Comparison of ENCODE assay signal across 8 cellular contexts in genomic region chr5:74865799-74866652, GRCh38. TPM values are rescaled to one million over a fixed set of nuclear protein-coding genes. Genes with fewer than 3 reads are reported as not detected.
DNase-seq lines count a peak whose midpoint lies in the region; ATAC-seq and TF ChIP-seq lines count a peak whose summit lies in the region.

A gene with protein sequence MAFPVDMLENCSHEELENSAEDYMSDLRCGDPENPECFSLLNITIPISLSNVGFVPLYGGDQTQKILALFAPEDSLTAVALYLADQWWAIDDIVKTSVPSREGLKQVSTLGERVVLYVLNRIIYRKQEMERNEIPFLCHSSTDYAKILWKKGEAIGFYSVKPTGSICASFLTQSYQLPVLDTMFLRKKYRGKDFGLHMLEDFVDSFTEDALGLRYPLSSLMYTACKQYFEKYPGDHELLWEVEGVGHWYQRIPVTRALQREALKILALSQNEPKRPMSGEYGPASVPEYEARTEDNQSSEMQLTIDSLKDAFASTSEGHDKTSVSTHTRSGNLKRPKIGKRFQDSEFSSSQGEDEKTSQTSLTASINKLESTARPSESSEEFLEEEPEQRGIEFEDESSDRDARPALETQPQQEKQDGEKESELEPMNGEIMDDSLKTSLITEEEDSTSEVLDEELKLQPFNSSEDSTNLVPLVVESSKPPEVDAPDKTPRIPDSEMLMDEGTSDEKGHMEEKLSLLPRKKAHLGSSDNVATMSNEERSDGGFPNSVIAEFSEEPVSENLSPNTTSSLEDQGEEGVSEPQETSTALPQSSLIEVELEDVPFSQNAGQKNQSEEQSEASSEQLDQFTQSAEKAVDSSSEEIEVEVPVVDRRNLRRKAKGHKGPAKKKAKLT (minus strand): TSS chr5:74866387. CDS start chr5:74841676, 24,711 bp downstream.

- peak within 1 kb of the TSS; percentile 66 for H2AK5ac ChIP-seq in trophoblast cell (ENCODE audit: low read length)

- H4K8ac ChIP-seq in trophoblast cell (ENCODE audit: low read depth, low read length): peak within 1 kb of the TSS; percentile 61

- peak within 1 kb of the TSS; percentile 92 for H3K14ac ChIP-seq in trophoblast cell (ENCODE audit: low read length)

- H3K79me2 ChIP-seq in trophoblast cell (ENCODE audit: control insufficient read depth, insufficient read depth, low read length, poor library complexity): peaks cover 29% of the 10 kb centered on the region

- H3K27me3 ChIP-seq in cardiac muscle cell (no peaks in the 10 kb centered on the region), trophoblast cell (ENCODE audit: insufficient read depth, low read length) (no peaks in the 10 kb centered on the region), aorta (ENCODE audit: control insufficient read depth in 1 of 2, insufficient read depth in 2 of 2, low read length in 1 of 2) (no peaks in the 10 kb centered on the region)

- no peak for TF ChIP-seq CTCF in cardiac muscle cell (IDR thresholded peaks at IDR 0.05; ENCODE audit: low read depth, low read length)

- H3K4me2 ChIP-seq in trophoblast cell (ENCODE audit: low read length): peak within 1 kb of the TSS; percentile 94

- CTCF ChIA-PET in activated naive CD4-positive, alpha-beta T cell treated with anti-CD3 and anti-CD28 coated beads for 36 hours (lab: Charles Lee): interaction anchor here (1.2 to 1.5 kb wide), 2 partner anchors 11 to 37 kb away, joined by 3 read pairs; no protein-coding TSS in a partner anchor

- peak; percentile 46 for ATAC-seq in HG02678 (IDR thresholded peaks at IDR 0.05; ENCODE audit: unreplicated experiment)
- ATAC-seq in aorta (ENCODE audit: low FRiP score): peak; percentile 49

- intact Hi-C loops in activated naive CD4-positive, alpha-beta T cell treated with anti-CD3 and anti-CD28 coated beads for 36 hours (cut with micrococcal nuclease): loop anchor here (1.0 to 5.0 kb wide), 6 partner anchors 13 to 646 kb away; partner anchors contain the start of genes CERT1, GCNT4, GFM2 and HMGCR
- intact Hi-C loops in aorta (cut with DNase I): no loop called here

- peak within 1 kb of the TSS; percentile 83 for H3K27ac Mint-ChIP-seq in activated naive CD4-positive, alpha-beta T cell treated with anti-CD3 and anti-CD28 coated beads for 36 hours

- peak within 1 kb of the TSS; percentile 96 for H2BK5ac ChIP-seq in trophoblast cell (ENCODE audit: low read depth, low read length, poor library complexity)

- DNase-seq in RPMI7951 (ENCODE audit: low read depth) (peak; percentile 31), cardiac muscle cell (ENCODE audit: low read depth in 1 of 2, low spot score in 1 of 2) (peak; percentile 19 to 80), trophoblast cell (peak in 1 of 2 donors; percentile 52), aorta (peak in 1 of 2 donors; percentile 75), cerebellar cortex (ENCODE audit: low spot score) (no peak)
- DNase-seq in activated naive CD4-positive, alpha-beta T cell treated with anti-CD3 and anti-CD28 coated beads for 36 hours: peak; percentile 43

- H3K27me3 Mint-ChIP-seq in activated naive CD4-positive, alpha-beta T cell treated with anti-CD3 and anti-CD28 coated beads for 36 hours (ENCODE audit: low read depth): no peaks in the 10 kb centered on the region

- peak within 1 kb of the TSS; percentile 86 for H3K4ac ChIP-seq in trophoblast cell (ENCODE audit: low read depth, low read length)

- H3K79me1 ChIP-seq in trophoblast cell (ENCODE audit: low read length): peaks cover 37% of the 10 kb centered on the region

- H2BK12ac ChIP-seq in trophoblast cell (ENCODE audit: low read length): peak within 1 kb of the TSS; percentile 80

- H3K9me3 ChIP-seq in cardiac muscle cell (ENCODE audit: low read depth): no peaks in the 10 kb centered on the region
- no peaks in the 10 kb centered on the region for H3K9me3 ChIP-seq in trophoblast cell (ENCODE audit: insufficient read depth, low read depth, low read length)
- H3K9me3 ChIP-seq in aorta (ENCODE audit: control insufficient read depth, low read length): no peaks in the 10 kb centered on the region

- peak within 1 kb of the TSS; percentile 50 for H3K23ac ChIP-seq in trophoblast cell (ENCODE audit: low read length)

- H3K4me3 Mint-ChIP-seq in activated naive CD4-positive, alpha-beta T cell treated with anti-CD3 and anti-CD28 coated beads for 36 hours: peak within 1 kb of the TSS; percentile 85

- no peaks in the 10 kb centered on the region for H3K36me3 Mint-ChIP-seq in activated naive CD4-positive, alpha-beta T cell treated with anti-CD3 and anti-CD28 coated beads for 36 hours (ENCODE audit: low read depth)

- H2BK120ac ChIP-seq in trophoblast cell (ENCODE audit: insufficient read depth, low read length, poor library complexity): peak within 1 kb of the TSS; percentile 98

- H3K4me1 Mint-ChIP-seq in activated naive CD4-positive, alpha-beta T cell treated with anti-CD3 and anti-CD28 coated beads for 36 hours (ENCODE audit: low read depth): peaks cover 28% of the 10 kb centered on the region

- H3K36me3 ChIP-seq in cardiac muscle cell: no peaks in the 10 kb centered on the region
- H3K36me3 ChIP-seq in trophoblast cell (ENCODE audit: control insufficient read depth in 1 of 2, insufficient read depth in 2 of 2, low read length in 2 of 2): no peaks in the 10 kb centered on the region
- H3K36me3 ChIP-seq in aorta (ENCODE audit: control insufficient read depth in 1 of 2, insufficient read depth in 2 of 2, low read length in 1 of 2): no peaks in the 10 kb centered on the region

- WGBS in trophoblast cell (ENCODE audit: extremely low coverage, insufficient coverage, insufficient read length): no CpG with 5 or more reads among the region's 127 CpGs
- WGBS in aorta, 2 donors: 1 to 2% methylated on average over 70 to 127 of the region's 127 CpGs

- H3K27ac ChIP-seq in cardiac muscle cell (peak within 1 kb of the TSS; percentile 74), trophoblast cell (ENCODE audit: low read depth, low read length) (peak within 1 kb of the TSS; percentile 97), aorta (ENCODE audit: low read depth in 1 of 2, low read length in 2 of 2) (no peak within 1 kb of the TSS)

- H3K9ac ChIP-seq in trophoblast cell (ENCODE audit: low read length): peak within 1 kb of the TSS; percentile 94

- peak within 1 kb of the TSS; percentile 81 for H4K12ac ChIP-seq in trophoblast cell (ENCODE audit: low read depth, low read length)

- H3K9me3 Mint-ChIP-seq in activated naive CD4-positive, alpha-beta T cell treated with anti-CD3 and anti-CD28 coated beads for 36 hours: no peaks in the 10 kb centered on the region

- H3K18ac ChIP-seq in trophoblast cell (ENCODE audit: low read length): peak within 1 kb of the TSS; percentile 79

- H4K91ac ChIP-seq in trophoblast cell (ENCODE audit: low read depth, low read length): peak within 1 kb of the TSS; percentile 87

- no peaks in the 10 kb centered on the region for H3K4me1 ChIP-seq in cardiac muscle cell (ENCODE audit: low read depth)
- peaks cover 9 to 12% of the 10 kb centered on the region in 2 experiments for H3K4me1 ChIP-seq in trophoblast cell (ENCODE audit: control insufficient read depth in 1 of 2, insufficient read depth in 2 of 2, low read length in 2 of 2)
- no peaks in the 10 kb centered on the region for H3K4me1 ChIP-seq in aorta (ENCODE audit: control insufficient read depth in 1 of 2, insufficient read depth in 2 of 2, low read length in 2 of 2)

- H3K4me3 ChIP-seq in GM08714 (ENCODE audit: low read length) (peak within 1 kb of the TSS; percentile 57), cardiac muscle cell (peak within 1 kb of the TSS; percentile 73), trophoblast cell (ENCODE audit: low read depth, low read length) (peak within 1 kb of the TSS; percentile 96), aorta (ENCODE audit: low read length in 2 of 2) (peak within 1 kb of the TSS; percentile 65 to 97)

- H2AFZ ChIP-seq in trophoblast cell (ENCODE audit: insufficient read depth, low read length, poor library complexity): peak within 1 kb of the TSS; percentile 41

RNA-seq across cellular contexts. Expression of the gene that starts here (rescaled TPM):
- total RNA-seq in RPMI7951 (2014; rRNA removed; shearing (Covaris generic)): 0.36 and 0.39 TPM in 2 replicates
- total RNA-seq in activated naive CD4-positive, alpha-beta T cell treated with anti-CD3 and anti-CD28 coated beads for 36 hours: 10 to 100 TPM in 1 of 2 experiments, 1 to 10 TPM in 1; 9.3 to 10.7 TPM
- total RNA-seq in cardiac muscle cell (28.7 and 30.1 TPM in 2 replicates), aorta (1 to 10 TPM; 1.0 to 2.2 TPM)
- polyA plus RNA-seq in cardiac muscle cell (3.9 and 6.1 TPM in 2 replicates), aorta (under 1 TPM; 0.13 to 0.25 TPM)
- 22.4 and 22.6 TPM in 2 replicates for polyA plus RNA-seq in trophoblast cell (2013)

Comparison
In these comparisons a context has a peak if more than half of its experiments do, and no peak if none do; other contexts are left out.
1. Peak in DNase-seq in RPMI7951; RNA of the gene not detected or under 1 TPM.
2. H3K27ac ChIP-seq: peak in cardiac muscle cell (single experiment) and trophoblast cell (single experiment); none in aorta (0 of 2).
3. Peak in every context shown above with its lines, with median percentiles within 50 percentile points of each other: H3K4me3 ChIP-seq.